Comparison of ENCODE assay signal across 13 cellular contexts in genomic region chr7:101784275-101785127, GRCh38. TPM values are rescaled to one million over a fixed set of nuclear protein-coding genes. Genes with fewer than 3 reads are reported as not detected.
DNase-seq lines count a peak whose midpoint lies in the region; ATAC-seq and TF ChIP-seq lines count a peak whose summit lies in the region.
"Had no signal": no experiment of that assay in that cellular context is flagged by ENCODE, and none has a peak within 500 bp of the region (broad histone marks: within the 10 kb centered on the region; RNA-seq: fewer than 3 reads in every experiment).

No MANE protein-coding gene starts in this region.

- H3K27ac ChIP-seq in heart left ventricle (peak overlapping the region in 2 of 12 donors; percentile 2 to 13), spleen (no peak overlapping the region)
- H3K27ac ChIP-seq: HL-60 had no signal

- no peak for TF ChIP-seq POLR2A in heart left ventricle (IDR thresholded peaks at IDR 0.05)
- TF ChIP-seq POLR2A in spleen (IDR thresholded peaks at IDR 0.05), result no peak

- H3K9me3 ChIP-seq in heart left ventricle (peaks cover 0 to 8% (median 0%) of the 10 kb centered on the region in 12 donors), spleen (no peaks in the 10 kb centered on the region)

- intact Hi-C loops in heart left ventricle (cut with DNase I), result no loop called here
- intact Hi-C loops in spleen (cut with DNase I; ENCODE audit: low total_unique reads), result no loop called here

- H3K36me3 ChIP-seq in heart left ventricle (no peaks in the 10 kb centered on the region), spleen (no peaks in the 10 kb centered on the region)

- peak in 3 of 4 donors; percentile 52 to 71 (median 58) for ATAC-seq in heart left ventricle
- no peak for ATAC-seq in HG03108 (IDR thresholded peaks at IDR 0.05; ENCODE audit: unreplicated experiment)

- in situ Hi-C loops in GM13977 (cut with MboI; ENCODE audit: low pct_unique_long_range_greater_than_20kb, low sequenced_read_pairs, unreplicated experiment), result no loop called here

- H3K4me1 ChIP-seq in heart left ventricle (peaks cover 0 to 18% (median 14%) of the 10 kb centered on the region in 12 donors), spleen (peaks cover 0 to 17% (median 8%) of the 10 kb centered on the region in 6 donors)

- WGBS in heart left ventricle, 4 donors, result 28 to 42% (median 39%) methylated on average over 21 of the region's 21 CpGs
- WGBS in spleen, 5 donors, result 33 to 45% (median 37%) methylated on average over 20 to 21 of the region's 21 CpGs

- H3K4me3 ChIP-seq in heart left ventricle, result peak overlapping the region in 6 of 12 donors; percentile 3 to 28 (median 18)
- H3K4me3 ChIP-seq in spleen, result no peak overlapping the region

- H3K27me3 ChIP-seq in heart left ventricle (no peaks in the 10 kb centered on the region), spleen (replicated peaks in 1 of 7) (peaks cover 0 to 7% (median 0%) of the 10 kb centered on the region in 7 donors)

- TF ChIP-seq CTCF in heart left ventricle (IDR thresholded peaks at IDR 0.05) (no peak), spleen (IDR thresholded peaks at IDR 0.05 in 8 of 11, conservative IDR thresholded peaks at IDR 0.05 in 3 of 11) (no peak), GM13977 (IDR thresholded peaks at IDR 0.05; ENCODE audit: extremely low read depth, insufficient read depth, missing control alignments) (no peak)

- peak; percentile 15 for DNase-seq in CMK (ENCODE audit: low read depth)
- peak; percentile 55 to 74 for DNase-seq in NCI-H526 (lab: John Stamatoyannopoulos, UW)
- peak in 1 of 5 donors; percentile 27 for DNase-seq in heart left ventricle
- peak; percentile 1 for DNase-seq in pons (ENCODE audit: low spot score)
- no peak for DNase-seq in NCI-H2196 (lab: John Stamatoyannopoulos, UW; ENCODE audit: unreplicated experiment)
- DNase-seq in spleen, result no peak
- no peak for DNase-seq in GM13977 (ENCODE audit: low spot score)
- DNase-seq: aorta; CD8-positive, alpha-beta memory T cell; NCI-H1417; NK-92 treated with Interleukin-12 subunit alpha and Interleukin-12 subunit beta, amount 100 ng/mL, for 24 hours had no signal

RNA-seq across cellular contexts. Expression of gene CUX1, which starts 32.9 kb away (rescaled TPM):
- total RNA-seq in heart left ventricle (100 to 1,000 TPM in 8 of 9 donors, 10 to 100 TPM in 1; 96.5 to 173 (median 127) TPM), spleen (10 to 100 TPM; 57.0 to 95.8 (median 66.6) TPM)
- polyA plus RNA-seq in heart left ventricle (10 to 100 TPM; 51.9 to 64.7 TPM), spleen (10 to 100 TPM in 2 of 3 donors, 1 to 10 TPM in 1; 9.1 to 15.2 (median 12.8) TPM)

Comparison
In these comparisons a context has a peak if more than half of its experiments do, and no peak if none do; other contexts are left out.
1. DNase-seq: peak in CMK (single experiment), NCI-H526 (2 of 2) and pons (single experiment); none in NCI-H2196 (single experiment), spleen (single experiment) and GM13977 (single experiment).